In the genomic region with DNA sequence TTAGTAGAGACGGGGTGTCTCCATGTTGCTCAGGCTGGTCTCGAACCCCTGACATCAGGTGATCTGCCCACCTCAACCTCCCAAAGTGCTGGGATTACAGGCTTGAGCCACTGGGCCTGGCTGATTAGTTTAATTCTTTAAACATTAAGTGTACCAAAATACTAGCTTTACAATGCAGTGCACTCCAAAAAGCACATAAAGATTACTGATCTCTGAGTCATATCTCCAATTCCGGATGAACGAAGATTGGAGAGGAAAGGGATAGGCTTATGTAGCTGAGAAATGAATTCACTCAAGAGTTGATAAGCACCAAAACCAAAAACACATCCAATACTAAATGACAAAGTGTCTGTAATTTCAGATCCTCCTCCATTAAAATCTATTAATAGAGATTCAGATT, we compare ENCODE assay signal across 17 cellular contexts. TPM values are rescaled to one million over a fixed set of nuclear protein-coding genes. Genes with fewer than 3 reads are reported as not detected.
DNase-seq lines count a peak whose midpoint lies in the region; ATAC-seq and TF ChIP-seq lines count a peak whose summit lies in the region.
"Had no signal": no experiment of that assay in that cellular context is flagged by ENCODE, and none has a peak within 500 bp of the region (broad histone marks: within the 10 kb centered on the region; RNA-seq: fewer than 3 reads in every experiment).

No MANE protein-coding gene starts in this region.

- H3K27ac Mint-ChIP-seq in activated naive CD8-positive, alpha-beta T cell treated with anti-CD3 and anti-CD28 coated beads, Interleukin-2, amount 50 U/mL, for 24 hours: no peak overlapping the region
- H3K27ac Mint-ChIP-seq: activated CD8-positive, alpha-beta memory T cell treated with anti-CD3 and anti-CD28 coated beads, Interleukin-2, amount 10 ng/mL, durations not matched to agents 7 days and 5 days; activated naive CD4-positive, alpha-beta T cell treated with anti-CD3 and anti-CD28 coated beads, Interleukin-2, amount 50 U/mL, for 24 hours had no signal

- ATAC-seq in activated naive CD8-positive, alpha-beta T cell treated with anti-CD3 and anti-CD28 coated beads, Interleukin-2, amount 50 U/mL, for 24 hours: no peak
- no peak for ATAC-seq in GM19467 (IDR thresholded peaks at IDR 0.05; ENCODE audit: unreplicated experiment)
- ATAC-seq: activated CD8-positive, alpha-beta memory T cell treated with anti-CD3 and anti-CD28 coated beads, Interleukin-2, amount 10 ng/mL, durations not matched to agents 7 days and 5 days; gastroesophageal sphincter had no signal

- in situ Hi-C loops in astrocyte of the spinal cord (cut with HindIII; ENCODE audit: low sequenced_read_pairs) (no loop called here), GM13976 (cut with MboI; ENCODE audit: low sequenced_read_pairs, unreplicated experiment) (no loop called here)

- no peak for TF ChIP-seq CTCF in astrocyte of the spinal cord (IDR thresholded peaks at IDR 0.05; ENCODE audit: low read depth, low read length)
- no peak for TF ChIP-seq CTCF in GM13976 (IDR thresholded peaks at IDR 0.05; ENCODE audit: borderline replicate concordance, control extremely low read depth, extremely low read depth, insufficient read depth, missing control alignments)

- H3K4me1 Mint-ChIP-seq in activated naive CD8-positive, alpha-beta T cell treated with anti-CD3 and anti-CD28 coated beads, Interleukin-2, amount 50 U/mL, for 24 hours: no peaks in the 10 kb centered on the region
- H3K4me1 Mint-ChIP-seq: activated CD8-positive, alpha-beta memory T cell treated with anti-CD3 and anti-CD28 coated beads, Interleukin-2, amount 10 ng/mL, durations not matched to agents 7 days and 5 days; activated naive CD4-positive, alpha-beta T cell treated with anti-CD3 and anti-CD28 coated beads, Interleukin-2, amount 50 U/mL, for 24 hours had no signal

- no peaks in the 10 kb centered on the region for H3K36me3 Mint-ChIP-seq in activated naive CD8-positive, alpha-beta T cell treated with anti-CD3 and anti-CD28 coated beads, Interleukin-2, amount 50 U/mL, for 24 hours (ENCODE audit: low read depth)
- H3K36me3 Mint-ChIP-seq: activated CD8-positive, alpha-beta memory T cell treated with anti-CD3 and anti-CD28 coated beads, Interleukin-2, amount 10 ng/mL, durations not matched to agents 7 days and 5 days; activated naive CD4-positive, alpha-beta T cell treated with anti-CD3 and anti-CD28 coated beads, Interleukin-2, amount 50 U/mL, for 24 hours had no signal

- peak; percentile 62 for DNase-seq in EH (ENCODE audit: low read depth)
- DNase-seq in NCI-H226: peak; percentile 66
- DNase-seq in astrocyte of the spinal cord (ENCODE audit: low read depth, low spot score): peak; percentile 71
- DNase-seq in lung microvascular endothelial cell (ENCODE audit: low read depth in 2 of 2): peak; percentile 57 to 88
- no peak for DNase-seq in activated naive CD8-positive, alpha-beta T cell treated with anti-CD3 and anti-CD28 coated beads, Interleukin-2, amount 50 U/mL, for 24 hours
- DNase-seq in SIG-M5 (lab: John Stamatoyannopoulos, UW): no peak
- DNase-seq in GM13976 (ENCODE audit: low spot score): no peak
- DNase-seq: activated CD8-positive, alpha-beta memory T cell treated with anti-CD3 and anti-CD28 coated beads, Interleukin-2, amount 10 ng/mL, durations not matched to agents 7 days and 5 days; NCI-H1436; NCI-H526 treated with DMSO at 0.1 percent for 48 hours; retina; SHP77; stomach; WERI-Rb-1 had no signal

- H3K9me3 Mint-ChIP-seq in activated naive CD8-positive, alpha-beta T cell treated with anti-CD3 and anti-CD28 coated beads, Interleukin-2, amount 50 U/mL, for 24 hours: peaks cover 7% of the 10 kb centered on the region
- H3K9me3 Mint-ChIP-seq: activated naive CD4-positive, alpha-beta T cell treated with anti-CD3 and anti-CD28 coated beads, Interleukin-2, amount 50 U/mL, for 24 hours had no signal

- no peak overlapping the region for H3K4me3 Mint-ChIP-seq in activated naive CD8-positive, alpha-beta T cell treated with anti-CD3 and anti-CD28 coated beads, Interleukin-2, amount 50 U/mL, for 24 hours
- H3K4me3 Mint-ChIP-seq: activated CD8-positive, alpha-beta memory T cell treated with anti-CD3 and anti-CD28 coated beads, Interleukin-2, amount 10 ng/mL, durations not matched to agents 7 days and 5 days; activated naive CD4-positive, alpha-beta T cell treated with anti-CD3 and anti-CD28 coated beads, Interleukin-2, amount 50 U/mL, for 24 hours had no signal

- H3K27me3 Mint-ChIP-seq in activated naive CD8-positive, alpha-beta T cell treated with anti-CD3 and anti-CD28 coated beads, Interleukin-2, amount 50 U/mL, for 24 hours: no peaks in the 10 kb centered on the region
- H3K27me3 Mint-ChIP-seq: activated CD8-positive, alpha-beta memory T cell treated with anti-CD3 and anti-CD28 coated beads, Interleukin-2, amount 10 ng/mL, durations not matched to agents 7 days and 5 days; activated naive CD4-positive, alpha-beta T cell treated with anti-CD3 and anti-CD28 coated beads, Interleukin-2, amount 50 U/mL, for 24 hours had no signal

- H3K4me3 ChIP-seq in astrocyte of the spinal cord (ENCODE audit: low read depth, low read length): no peak overlapping the region
- H3K4me3 ChIP-seq: gastroesophageal sphincter, stomach had no signal

RNA-seq across cellular contexts. Expression of a gene that starts 15.1 kb away (rescaled TPM):
- 1.2 and 9.4 TPM in 2 replicates for total RNA-seq in lung microvascular endothelial cell
- total RNA-seq: activated CD8-positive, alpha-beta memory T cell treated with anti-CD3 and anti-CD28 coated beads, Interleukin-2, amount 10 ng/mL, durations not matched to agents 7 days and 5 days had no signal

Comparison
In these comparisons a context has a peak if more than half of its experiments do, and no peak if none do; other contexts are left out.
1. DNase-seq: peak in EH (single experiment), NCI-H226 (single experiment), astrocyte of the spinal cord (single experiment) and lung microvascular endothelial cell (2 of 2); none in activated naive CD8-positive, alpha-beta T cell treated with anti-CD3 and anti-CD28 coated beads, Interleukin-2, amount 50 U/mL, for 24 hours (single experiment), SIG-M5 (single experiment) and GM13976 (single experiment).